8 cellular contexts compared by ENCODE assay signal in genomic region chr14:100587248-100587762, GRCh38. TPM values are rescaled to one million over a fixed set of nuclear protein-coding genes. Genes with fewer than 3 reads are reported as not detected.
DNase-seq lines count a peak whose midpoint lies in the region; ATAC-seq and TF ChIP-seq lines count a peak whose summit lies in the region.

Gene BEGAIN (minus strand): TSS chr14:100587417. CDS start chr14:100587290, 127 bp downstream.

- H3K27ac Mint-ChIP-seq in WTC11 = no peak within 1 kb of the TSS

- in situ Hi-C loops in HAP-1 (cut with MboI; ENCODE audit: low sequenced_read_pairs) = no loop called here
- in situ Hi-C loops in gastrocnemius medialis (cut with MboI; ENCODE audit: low sequenced_read_pairs in 4 of 4) = no loop called here

- H3K4me1 ChIP-seq in HAP-1 = no peaks in the 10 kb centered on the region
- H3K4me1 ChIP-seq in right cardiac atrium (ENCODE audit: control insufficient read depth, insufficient read depth, low read length) = no peaks in the 10 kb centered on the region
- no peaks in the 10 kb centered on the region for H3K4me1 ChIP-seq in gastrocnemius medialis

- CTCF ChIA-PET in WTC11 (lab: Charles Lee) = interaction anchor here (0.7 to 2.6 kb wide), 3 partner anchors 23 to 121 kb away, joined by 3 to 16 read pairs (median 4); no protein-coding TSS in a partner anchor

- peaks cover 59% of the 10 kb centered on the region for H3K27me3 Mint-ChIP-seq in WTC11 (ENCODE audit: low read depth)

- H3K36me3 ChIP-seq in HAP-1 (replicated peaks) (no peaks in the 10 kb centered on the region), gastrocnemius medialis (no peaks in the 10 kb centered on the region)

- peaks cover 3% of the 10 kb centered on the region; the same call in 1 of the 2 replicates for H3K4me1 Mint-ChIP-seq in WTC11

- H3K4me3 Mint-ChIP-seq in WTC11 = peak within 1 kb of the TSS; percentile 64

- H3K27ac ChIP-seq in right cardiac atrium (ENCODE audit: low read length) (no peak within 1 kb of the TSS), gastrocnemius medialis (no peak within 1 kb of the TSS)

- DNase-seq in HAP-1 (ENCODE audit: low spot score in 2 of 2) (no peak), WTC11 (ENCODE audit: low spot score) (peak; percentile 36), right cardiac atrium (peak in 2 of 3 donors; percentile 6 to 13), gastrocnemius medialis (no peak)

- H3K4me3 ChIP-seq in HAP-1 = peak within 1 kb of the TSS; percentile 31
- H3K4me3 ChIP-seq in right cardiac atrium (ENCODE audit: low read length) = peak within 1 kb of the TSS; percentile 61
- peak within 1 kb of the TSS; percentile 23 to 48 (median 42) for H3K4me3 ChIP-seq in gastrocnemius medialis

- H3K27me3 ChIP-seq in HAP-1 (ENCODE audit: low read depth) = peaks cover 5% of the 10 kb centered on the region; the same call in 1 of the 2 replicates
- no peaks in the 10 kb centered on the region for H3K27me3 ChIP-seq in right cardiac atrium (ENCODE audit: control insufficient read depth, insufficient read depth)
- peaks cover 12 to 31% (median 30%) of the 10 kb centered on the region in 3 donors for H3K27me3 ChIP-seq in gastrocnemius medialis

- peak; percentile 47 for ATAC-seq in WTC11
- no peak for ATAC-seq in right cardiac atrium
- ATAC-seq in gastrocnemius medialis = no peak
- ATAC-seq in GM21619 (IDR thresholded peaks at IDR 0.05; ENCODE audit: unreplicated experiment) = no peak
- no peak for ATAC-seq in HG03175 (IDR thresholded peaks at IDR 0.05; ENCODE audit: unreplicated experiment)
- ATAC-seq in HG03565 (IDR thresholded peaks at IDR 0.05; ENCODE audit: unreplicated experiment) = no peak
- no peak for ATAC-seq in GM19463 (IDR thresholded peaks at IDR 0.05; ENCODE audit: unreplicated experiment)

- no peaks in the 10 kb centered on the region for H3K36me3 Mint-ChIP-seq in WTC11

- WGBS in right cardiac atrium = 2% methylated on average over 65 of the region's 66 CpGs

- intact Hi-C loops in right cardiac atrium (cut with DNase I) = no loop called here
- intact Hi-C loops in gastrocnemius medialis (cut with DNase I; ENCODE audit: low total_unique reads) = no loop called here

- H3K9me3 Mint-ChIP-seq in WTC11 = no peaks in the 10 kb centered on the region

- TF ChIP-seq POLR2A in gastrocnemius medialis (IDR thresholded peaks at IDR 0.05) = no peak

- POLR2A ChIA-PET in WTC11 (lab: Charles Lee) = no interaction called here

- TF ChIP-seq CTCF in WTC11 (IDR thresholded peaks at IDR 0.05) = no peak
- TF ChIP-seq CTCF in gastrocnemius medialis (IDR thresholded peaks at IDR 0.05 in 4 of 5, conservative IDR thresholded peaks at IDR 0.05 in 1 of 5) = no peak

- no peaks in the 10 kb centered on the region for H3K9me3 ChIP-seq in HAP-1
- H3K9me3 ChIP-seq in right cardiac atrium (ENCODE audit: control insufficient read depth, low read length) = no peaks in the 10 kb centered on the region
- no peaks in the 10 kb centered on the region for H3K9me3 ChIP-seq in gastrocnemius medialis

TF ChIP-seq in WTC11, 78 proteins besides CTCF, POLR2A, EP300 and RAD21:
- TF ChIP-seq CREB1 (CRISPR knock-in tag; IDR thresholded peaks at IDR 0.05) (no peak), HMGXB4 (CRISPR knock-in tag; IDR thresholded peaks at IDR 0.05) (no peak), IRF1 (CRISPR knock-in tag; IDR thresholded peaks at IDR 0.05) (no peak), OVOL2 (CRISPR knock-in tag; IDR thresholded peaks at IDR 0.05; ENCODE audit: borderline replicate concordance) (no peak), ESRRA (CRISPR knock-in tag; IDR thresholded peaks at IDR 0.05; ENCODE audit: borderline replicate concordance) (no peak), ZNF121 (CRISPR knock-in tag; IDR thresholded peaks at IDR 0.05) (no peak), MAX (CRISPR knock-in tag; IDR thresholded peaks at IDR 0.05) (no peak), TEAD1 (CRISPR knock-in tag; IDR thresholded peaks at IDR 0.05) (no peak), EMX1 (CRISPR knock-in tag; IDR thresholded peaks at IDR 0.05) (no peak), STAT6 (CRISPR knock-in tag; conservative IDR thresholded peaks at IDR 0.05; ENCODE audit: low read depth) (no peak), USF1 (CRISPR knock-in tag; IDR thresholded peaks at IDR 0.05) (no peak)

RNA-seq across cellular contexts. Expression of gene BEGAIN, which starts in this region (rescaled TPM):
- 1.3 to 1.8 TPM (median 1.3 TPM) in 3 replicates for total RNA-seq in WTC11 (2021)
- total RNA-seq in right cardiac atrium = 1 to 10 TPM; 1.4 to 2.7 (median 2.0) TPM
- 1.4 TPM for polyA plus RNA-seq in right cardiac atrium
- total RNA-seq in gastrocnemius medialis = under 1 TPM in 3 of 4 donors, not detected in 1; 0.25 to 0.49 (median 0.26) TPM

Comparison
In these comparisons a context has a peak if more than half of its experiments do, and no peak if none do; other contexts are left out.
1. DNase-seq: peak in WTC11 (single experiment) and right cardiac atrium (2 of 3); none in HAP-1 (0 of 2) and gastrocnemius medialis (0 of 2).
2. Peak in every context shown above with its lines, with median percentiles within 50 percentile points of each other: H3K4me3 ChIP-seq.